ENCODE assay signal across 10 cellular contexts in genomic region chr7:50379082-50379481, GRCh38.
DNase-seq lines count a peak whose midpoint lies in the region; ATAC-seq and TF ChIP-seq lines count a peak whose summit lies in the region.
"Had no signal": no experiment of that assay in that cellular context is flagged by ENCODE, and none has a peak within 500 bp of the region (broad histone marks: within the 10 kb centered on the region; RNA-seq: fewer than 3 reads in every experiment).

No MANE protein-coding gene starts in this region.

- ATAC-seq in HG03520 (IDR thresholded peaks at IDR 0.05; ENCODE audit: unreplicated experiment) = no peak

- H3K4me1 Mint-ChIP-seq in dendritic cell treated with granulocyte-macrophage colony-stimulating factor and Interleukin-4, amounts not matched to agents 40 ng/mL and 50 ng/mL, for 4 days (ENCODE audit: low read depth) = peaks cover 25% of the 10 kb centered on the region
- H3K4me1 Mint-ChIP-seq in progenitor cell of endocrine pancreas (ENCODE audit: low read depth) = peaks cover 5% of the 10 kb centered on the region

- H3K36me3 Mint-ChIP-seq in dendritic cell treated with granulocyte-macrophage colony-stimulating factor and Interleukin-4, amounts not matched to agents 40 ng/mL and 50 ng/mL, for 4 days (ENCODE audit: low read depth) = peaks cover 99% of the 10 kb centered on the region
- H3K36me3 Mint-ChIP-seq in progenitor cell of endocrine pancreas (ENCODE audit: insufficient read depth) = no peaks in the 10 kb centered on the region

- H3K27ac ChIP-seq in ascending aorta = no peak overlapping the region
- H3K27ac ChIP-seq: SJSA1 had no signal

- no peaks in the 10 kb centered on the region for H3K9me3 ChIP-seq in ascending aorta
- H3K9me3 ChIP-seq: SJSA1 had no signal

- no peaks in the 10 kb centered on the region for H3K9me3 Mint-ChIP-seq in dendritic cell treated with granulocyte-macrophage colony-stimulating factor and Interleukin-4, amounts not matched to agents 40 ng/mL and 50 ng/mL, for 4 days
- H3K9me3 Mint-ChIP-seq in progenitor cell of endocrine pancreas (ENCODE audit: low read depth) = no peaks in the 10 kb centered on the region

- no peak overlapping the region for H3K4me3 Mint-ChIP-seq in dendritic cell treated with granulocyte-macrophage colony-stimulating factor and Interleukin-4, amounts not matched to agents 40 ng/mL and 50 ng/mL, for 4 days
- no peak overlapping the region for H3K4me3 Mint-ChIP-seq in progenitor cell of endocrine pancreas (ENCODE audit: low read depth)

- H3K36me3 ChIP-seq in ascending aorta = no peaks in the 10 kb centered on the region
- H3K36me3 ChIP-seq: SJSA1 had no signal

- no peaks in the 10 kb centered on the region for H3K4me1 ChIP-seq in ascending aorta
- H3K4me1 ChIP-seq: SJSA1 had no signal

- peak; percentile 9 to 72 for DNase-seq in NCI-H2081 (lab: John Stamatoyannopoulos, UW)
- no peak for DNase-seq in NCI-H2081 treated with DMSO at 0.1 percent for 48 hours (lab: John Stamatoyannopoulos, UW)
- peak; percentile 90 for DNase-seq in NCI-H748 (lab: John Stamatoyannopoulos, UW; ENCODE audit: unreplicated experiment)
- DNase-seq in progenitor cell of endocrine pancreas (ENCODE audit: low spot score, unreplicated experiment) = peak; percentile 28
- no peak for DNase-seq in ascending aorta (ENCODE audit: low spot score in 2 of 2)
- no peak for DNase-seq in NOMO-1 (lab: John Stamatoyannopoulos, UW; ENCODE audit: unreplicated experiment in 2 of 2)
- DNase-seq: 8988T had no signal

- H3K27me3 Mint-ChIP-seq in dendritic cell treated with granulocyte-macrophage colony-stimulating factor and Interleukin-4, amounts not matched to agents 40 ng/mL and 50 ng/mL, for 4 days = no peaks in the 10 kb centered on the region
- peaks cover 2% of the 10 kb centered on the region for H3K27me3 Mint-ChIP-seq in progenitor cell of endocrine pancreas

- intact Hi-C loops in dendritic cell treated with granulocyte-macrophage colony-stimulating factor and Interleukin-4, amounts not matched to agents 40 ng/mL and 50 ng/mL, for 4 days (cut with micrococcal nuclease) = no loop called here
- intact Hi-C loops in ascending aorta (cut with DNase I) = no loop called here

- H3K27ac Mint-ChIP-seq in dendritic cell treated with granulocyte-macrophage colony-stimulating factor and Interleukin-4, amounts not matched to agents 40 ng/mL and 50 ng/mL, for 4 days = peak overlapping the region; percentile 71
- no peak overlapping the region for H3K27ac Mint-ChIP-seq in progenitor cell of endocrine pancreas

- no peak for TF ChIP-seq CTCF in progenitor cell of endocrine pancreas (IDR thresholded peaks at IDR 0.05; ENCODE audit: unreplicated experiment)
- TF ChIP-seq CTCF in ascending aorta (IDR thresholded peaks at IDR 0.05) = no peak

- no peak overlapping the region for H3K4me3 ChIP-seq in ascending aorta
- H3K4me3 ChIP-seq: SJSA1 had no signal

- H3K27me3 ChIP-seq in ascending aorta = no peaks in the 10 kb centered on the region

Comparison
In these comparisons a context has a peak if more than half of its experiments do, and no peak if none do; other contexts are left out.
1. DNase-seq: peak in NCI-H2081 (2 of 2), NCI-H748 (single experiment) and progenitor cell of endocrine pancreas (single experiment); none in NCI-H2081 treated with DMSO at 0.1 percent for 48 hours (single experiment), ascending aorta (0 of 2) and NOMO-1 (0 of 2).